27 cellular contexts compared by ENCODE assay signal in the genomic region with DNA sequence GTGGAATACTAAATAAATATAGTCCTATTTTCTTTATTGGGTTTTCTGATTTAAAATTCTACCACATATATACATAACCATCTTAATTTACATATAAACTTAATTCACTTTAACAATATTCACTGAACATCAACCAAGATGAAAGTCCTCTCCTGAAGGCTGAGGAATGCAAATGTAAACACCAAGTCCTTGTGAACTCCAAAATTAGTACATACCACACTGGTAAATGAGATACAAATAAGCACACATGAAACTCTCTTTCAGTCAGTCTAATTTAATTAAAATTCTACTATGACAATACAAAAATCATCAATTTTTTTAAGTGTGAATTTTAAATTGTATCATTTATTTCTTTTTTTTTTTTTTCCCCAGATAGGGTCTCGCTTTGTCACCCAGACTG.
"Had no signal": no experiment of that assay in that cellular context is flagged by ENCODE, and none has a peak within 500 bp of the region (broad histone marks: within the 10 kb centered on the region; RNA-seq: fewer than 3 reads in every experiment).

No MANE protein-coding gene starts in this region.

- H3K4me1 ChIP-seq: colonic mucosa, esophagus squamous epithelium, foreskin keratinocyte, gastroesophageal sphincter had no signal

- H3K27ac ChIP-seq: colonic mucosa, coronary artery, dorsolateral prefrontal cortex, epithelial cell of prostate, esophagus muscularis mucosa, esophagus squamous epithelium, foreskin keratinocyte, gastrocnemius medialis, gastroesophageal sphincter, heart left ventricle, heart right ventricle had no signal

- DNase-seq: colonic mucosa; cortex of kidney; dermis blood vessel endothelial cell; dorsolateral prefrontal cortex; effector CD4-positive, alpha-beta T cell; effector CD8-positive, alpha-beta T cell; effector memory CD4-positive, alpha-beta T cell; effector memory CD8-positive, alpha-beta T cell; endodermal cell; erythroblast; esophagus squamous epithelium; foreskin fibroblast; foreskin keratinocyte; foreskin melanocyte; gastrocnemius medialis; glutamatergic neuron; head of caudate nucleus; heart left ventricle; heart right ventricle had no signal

- H3K27me3 ChIP-seq: colonic mucosa, dorsolateral prefrontal cortex, esophagus muscularis mucosa, esophagus squamous epithelium, foreskin keratinocyte, gastrocnemius medialis, gastroesophageal sphincter, heart left ventricle, heart right ventricle had no signal

- ATAC-seq: effector memory CD8-positive, alpha-beta T cell; esophagus mucosa; foreskin keratinocyte; gastrocnemius medialis; gastroesophageal sphincter; heart left ventricle; heart right ventricle had no signal

- H3K9me3 ChIP-seq: colonic mucosa, esophagus muscularis mucosa, esophagus squamous epithelium, gastrocnemius medialis, gastroesophageal sphincter, heart left ventricle, heart right ventricle had no signal

- FAIRE-seq: colon, endothelial cell of umbilical vein, frontal cortex had no signal

- H3K36me3 ChIP-seq: colonic mucosa, esophagus muscularis mucosa, esophagus squamous epithelium, gastrocnemius medialis, gastroesophageal sphincter, heart left ventricle, heart right ventricle had no signal

- H3K4me3 ChIP-seq: colonic mucosa, coronary artery, dorsolateral prefrontal cortex, esophagus muscularis mucosa, esophagus squamous epithelium, gastrocnemius medialis, gastroesophageal sphincter, heart left ventricle, heart right ventricle had no signal
